2 cellular contexts compared by ENCODE assay signal in the genomic region with DNA sequence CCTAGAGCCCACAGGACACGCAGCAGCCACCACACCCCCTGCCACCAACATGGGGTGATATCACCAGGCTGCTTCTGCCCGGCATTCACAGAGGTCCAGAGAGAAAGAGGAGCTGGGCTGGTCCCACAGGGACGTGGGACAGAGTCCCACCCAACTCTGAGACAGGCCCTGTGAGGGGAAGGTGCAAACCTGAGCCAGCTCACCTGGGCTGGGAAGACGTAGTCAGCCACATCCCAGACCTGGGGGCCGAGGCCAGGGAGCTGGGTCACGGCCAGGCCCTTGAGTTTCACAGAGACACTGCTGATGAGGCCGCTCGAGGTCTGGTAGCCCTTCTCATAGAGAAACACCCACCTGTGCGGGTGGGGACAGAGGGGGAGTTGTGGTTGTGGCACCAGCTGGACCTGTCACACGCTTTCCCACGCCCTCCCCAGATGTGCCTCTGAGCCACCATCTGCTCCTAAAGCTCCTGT.
TF ChIP-seq lines count a peak whose summit lies in the region.

No MANE protein-coding gene starts in this region.

TF ChIP-seq in GM23338, 12 proteins besides CTCF, POLR2A, EP300 and RAD21:
- TF ChIP-seq, protein P1, sequence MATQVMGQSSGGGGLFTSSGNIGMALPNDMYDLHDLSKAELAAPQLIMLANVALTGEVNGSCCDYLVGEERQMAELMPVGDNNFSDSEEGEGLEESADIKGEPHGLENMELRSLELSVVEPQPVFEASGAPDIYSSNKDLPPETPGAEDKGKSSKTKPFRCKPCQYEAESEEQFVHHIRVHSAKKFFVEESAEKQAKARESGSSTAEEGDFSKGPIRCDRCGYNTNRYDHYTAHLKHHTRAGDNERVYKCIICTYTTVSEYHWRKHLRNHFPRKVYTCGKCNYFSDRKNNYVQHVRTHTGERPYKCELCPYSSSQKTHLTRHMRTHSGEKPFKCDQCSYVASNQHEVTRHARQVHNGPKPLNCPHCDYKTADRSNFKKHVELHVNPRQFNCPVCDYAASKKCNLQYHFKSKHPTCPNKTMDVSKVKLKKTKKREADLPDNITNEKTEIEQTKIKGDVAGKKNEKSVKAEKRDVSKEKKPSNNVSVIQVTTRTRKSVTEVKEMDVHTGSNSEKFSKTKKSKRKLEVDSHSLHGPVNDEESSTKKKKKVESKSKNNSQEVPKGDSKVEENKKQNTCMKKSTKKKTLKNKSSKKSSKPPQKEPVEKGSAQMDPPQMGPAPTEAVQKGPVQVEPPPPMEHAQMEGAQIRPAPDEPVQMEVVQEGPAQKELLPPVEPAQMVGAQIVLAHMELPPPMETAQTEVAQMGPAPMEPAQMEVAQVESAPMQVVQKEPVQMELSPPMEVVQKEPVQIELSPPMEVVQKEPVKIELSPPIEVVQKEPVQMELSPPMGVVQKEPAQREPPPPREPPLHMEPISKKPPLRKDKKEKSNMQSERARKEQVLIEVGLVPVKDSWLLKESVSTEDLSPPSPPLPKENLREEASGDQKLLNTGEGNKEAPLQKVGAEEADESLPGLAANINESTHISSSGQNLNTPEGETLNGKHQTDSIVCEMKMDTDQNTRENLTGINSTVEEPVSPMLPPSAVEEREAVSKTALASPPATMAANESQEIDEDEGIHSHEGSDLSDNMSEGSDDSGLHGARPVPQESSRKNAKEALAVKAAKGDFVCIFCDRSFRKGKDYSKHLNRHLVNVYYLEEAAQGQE (IDR thresholded peaks at IDR 0.05; ENCODE audit: unreplicated experiment) = no peak
- TF ChIP-seq ZNF114 (CRISPR knock-in tag; IDR thresholded peaks at IDR 0.05) (no peak), JUNB (IDR thresholded peaks at IDR 0.05; ENCODE audit: unreplicated experiment) (no peak), POLR2AphosphoS5 (IDR thresholded peaks at IDR 0.05; ENCODE audit: low read depth) (no peak)

TF ChIP-seq in H1, 55 proteins besides CTCF, POLR2A, EP300 and RAD21:
- no peak for TF ChIP-seq SAP30 (IDR thresholded peaks at IDR 0.05; ENCODE audit: insufficient read depth, insufficient replicate concordance, low read length)
- no peak for TF ChIP-seq SIX5 (IDR thresholded peaks at IDR 0.05; ENCODE audit: low read depth, low read length)
- no peak for TF ChIP-seq KDM5A (IDR thresholded peaks at IDR 0.05; ENCODE audit: low read length)
- no peak for TF ChIP-seq HDAC2 (IDR thresholded peaks at IDR 0.05; ENCODE audit: borderline replicate concordance in 1 of 2, low read depth in 2 of 2, low read length in 2 of 2)
- TF ChIP-seq KDM4A (IDR thresholded peaks at IDR 0.05; ENCODE audit: low read depth, low read length, severe bottlenecking) = no peak
- no peak for TF ChIP-seq TAF7 (optimal IDR thresholded peaks at IDR 0.05; ENCODE audit: borderline replicate concordance, low read depth, low read length)
- TF ChIP-seq SRF (IDR thresholded peaks at IDR 0.05; ENCODE audit: low read depth, low read length) = no peak
- TF ChIP-seq TAF1 (IDR thresholded peaks at IDR 0.05; ENCODE audit: low read depth, low read length) = no peak
- no peak for TF ChIP-seq RFX5 (IDR thresholded peaks at IDR 0.05; ENCODE audit: borderline replicate concordance, low read depth, low read length)
